Comparison of ENCODE assay signal across 8 cellular contexts in the genomic region with DNA sequence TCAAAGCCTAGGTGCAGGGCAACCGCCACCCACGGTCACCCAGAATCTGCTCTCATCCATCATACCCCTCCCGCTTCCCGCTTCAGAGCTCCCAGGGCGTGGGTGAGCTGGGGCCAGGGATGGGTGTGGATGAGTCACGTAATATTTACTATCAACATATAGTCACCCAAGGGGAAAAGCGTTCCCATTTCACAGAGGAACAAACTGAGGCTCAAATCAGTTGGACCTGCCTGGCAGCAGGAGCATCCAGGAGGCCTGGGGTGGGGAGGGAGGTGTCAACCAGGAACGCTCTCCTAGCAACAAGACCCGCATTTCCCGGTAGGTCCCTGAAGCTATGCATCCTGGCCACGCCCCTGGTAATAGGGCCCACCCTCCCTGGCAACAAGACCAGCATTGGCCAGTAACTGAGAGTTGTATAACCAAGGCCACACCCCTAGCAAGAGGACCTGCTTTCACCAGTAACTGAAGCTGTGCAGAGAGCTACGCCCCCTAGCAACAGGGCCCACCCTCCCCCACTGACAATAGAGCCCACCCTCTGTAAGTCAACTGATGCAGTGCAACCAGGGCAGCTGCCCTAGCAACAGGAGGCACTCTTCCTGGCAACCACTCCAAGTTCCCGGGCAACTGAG. TPM values are rescaled to one million over a fixed set of nuclear protein-coding genes. Genes with fewer than 3 reads are reported as not detected.
DNase-seq lines count a peak whose midpoint lies in the region; ATAC-seq and TF ChIP-seq lines count a peak whose summit lies in the region.

No MANE protein-coding gene starts in this region.

- H3K27me3 ChIP-seq in left ventricle myocardium inferior (ENCODE audit: low read depth) (no peaks in the 10 kb centered on the region), hepatocyte (no peaks in the 10 kb centered on the region), suprapubic skin (no peaks in the 10 kb centered on the region)

- no peak for TF ChIP-seq POLR2A in suprapubic skin (IDR thresholded peaks at IDR 0.05)

- peak; percentile 4 to 16 for ATAC-seq in left cardiac atrium
- no peak for ATAC-seq in GM19452 (IDR thresholded peaks at IDR 0.05; ENCODE audit: unreplicated experiment)

- no peak overlapping the region for H3K27ac ChIP-seq in left ventricle myocardium inferior (replicated peaks)
- H3K27ac ChIP-seq in hepatocyte = no peak overlapping the region
- H3K27ac ChIP-seq in suprapubic skin = no peak overlapping the region

- DNase-seq in left cardiac atrium (peak; percentile 53), left ventricle myocardium inferior (no peak), NCI-H1092 (lab: John Stamatoyannopoulos, UW) (peak; percentile 83), SW 1271 (lab: John Stamatoyannopoulos, UW) (peak; percentile 29 to 62), hepatocyte (ENCODE audit: low spot score) (peak; percentile 47), suprapubic skin (ENCODE audit: low spot score in 2 of 2) (no peak)
- no peak for DNase-seq in activated effector memory CD4-positive, alpha-beta T cell treated with Interleukin-2 at 50 U/mL for 16 hours

- no peaks in the 10 kb centered on the region for H4K20me1 ChIP-seq in hepatocyte (ENCODE audit: insufficient read depth, poor library complexity, severe bottlenecking)

- TF ChIP-seq CTCF in left ventricle myocardium inferior (IDR thresholded peaks at IDR 0.05; ENCODE audit: borderline replicate concordance) (no peak), hepatocyte (IDR thresholded peaks at IDR 0.05; ENCODE audit: poor library complexity) (no peak), suprapubic skin (IDR thresholded peaks at IDR 0.05) (no peak)

- H3K4me1 ChIP-seq in left ventricle myocardium inferior = peaks cover 36% of the 10 kb centered on the region
- H3K4me1 ChIP-seq in hepatocyte (ENCODE audit: insufficient read depth) = no peaks in the 10 kb centered on the region
- peaks cover 19% of the 10 kb centered on the region for H3K4me1 ChIP-seq in suprapubic skin

- peaks cover 69% of the 10 kb centered on the region for H3K36me3 ChIP-seq in left ventricle myocardium inferior
- H3K36me3 ChIP-seq in hepatocyte (replicated peaks; ENCODE audit: insufficient read depth, low read depth) = no peaks in the 10 kb centered on the region
- peaks cover 49% of the 10 kb centered on the region for H3K36me3 ChIP-seq in suprapubic skin

- intact Hi-C loops in left cardiac atrium (cut with DNase I) (loop anchor here in 1 of 2 donors (10.0 kb wide), 1 partner anchor 140 kb away; the partner anchor contains the start of genes RANBP1 and TRMT2A), left ventricle myocardium inferior (cut with micrococcal nuclease) (loop anchor here (5.0 kb wide), 1 partner anchor 38 kb away; no protein-coding TSS in a partner anchor)

- no peak for TF ChIP-seq EP300 in suprapubic skin (IDR thresholded peaks at IDR 0.05)

- H3K9me2 ChIP-seq in hepatocyte (replicated peaks; ENCODE audit: insufficient read depth) = no peaks in the 10 kb centered on the region

- WGBS in hepatocyte (ENCODE audit: low lambda C conversion rate, missing lambda C conversion rate) = 80% methylated on average over 13 of the region's 13 CpGs
- 81% methylated on average over 6 of the region's 13 CpGs for WGBS in suprapubic skin

- no peak overlapping the region for H3K4me3 ChIP-seq in left ventricle myocardium inferior
- H3K4me3 ChIP-seq in hepatocyte = no peak overlapping the region
- H3K4me3 ChIP-seq in suprapubic skin = no peak overlapping the region

- H3K9me3 ChIP-seq in left ventricle myocardium inferior (replicated peaks) (no peaks in the 10 kb centered on the region), hepatocyte (ENCODE audit: low read depth) (no peaks in the 10 kb centered on the region), suprapubic skin (no peaks in the 10 kb centered on the region)

- H3K4me2 ChIP-seq in hepatocyte = no peak overlapping the region

- H3K79me2 ChIP-seq in hepatocyte = no peaks in the 10 kb centered on the region

- H2AFZ ChIP-seq in hepatocyte = no peak overlapping the region

RNA-seq across cellular contexts. Expression of gene TXNRD2, which starts 32.7 kb away (rescaled TPM):
- total RNA-seq in left cardiac atrium (10 to 100 TPM; 22.7 to 29.6 TPM), left ventricle myocardium inferior (35.2 TPM), hepatocyte (0.60 TPM in 1 of 2 replicates, not detected in the other), suprapubic skin (10 to 100 TPM in 2 of 4 donors, 1 to 10 TPM in 2; 8.4 to 33.2 (median 15.7) TPM)
- 1.6 and 2.1 TPM in 2 replicates for polyA plus RNA-seq in hepatocyte

RNA-seq across cellular contexts. Expression of gene COMT, which starts 32.8 kb away (rescaled TPM):
- total RNA-seq in left cardiac atrium (100 to 1,000 TPM; 101 to 103 TPM), left ventricle myocardium inferior (81.5 TPM), hepatocyte (74.5 and 78.2 TPM in 2 replicates), suprapubic skin (100 to 1,000 TPM; 206 to 293 (median 246) TPM)
- 129 and 153 TPM in 2 replicates for polyA plus RNA-seq in hepatocyte

RNA-seq across cellular contexts. Expression of gene ARVCF, which starts 42.3 kb away (rescaled TPM):
- total RNA-seq in left cardiac atrium (10 to 100 TPM; 12.5 to 13.4 TPM), left ventricle myocardium inferior (25.4 TPM), hepatocyte (21.6 and 32.5 TPM in 2 replicates), suprapubic skin (10 to 100 TPM; 22.9 to 38.4 (median 26.0) TPM)
- 23.8 and 25.8 TPM in 2 replicates for polyA plus RNA-seq in hepatocyte

RNA-seq across cellular contexts. Expression of gene TANGO2, which starts 46.6 kb away (rescaled TPM):
- 10 to 100 TPM; 55.0 to 80.0 TPM for total RNA-seq in left cardiac atrium
- 71.7 TPM for total RNA-seq in left ventricle myocardium inferior
- 21.4 and 26.2 TPM in 2 replicates for total RNA-seq in hepatocyte
- 20.8 and 24.4 TPM in 2 replicates for polyA plus RNA-seq in hepatocyte
- 10 to 100 TPM; 23.1 to 31.9 (median 26.8) TPM for total RNA-seq in suprapubic skin

Comparison
In these comparisons a context has a peak if more than half of its experiments do, and no peak if none do; other contexts are left out.
1. DNase-seq: peak in left cardiac atrium (single experiment), NCI-H1092 (single experiment), SW 1271 (2 of 2) and hepatocyte (single experiment); none in left ventricle myocardium inferior (single experiment), suprapubic skin (0 of 2) and activated effector memory CD4-positive, alpha-beta T cell treated with Interleukin-2 at 50 U/mL for 16 hours (single experiment).